Comparison of ENCODE assay signal across 21 cellular contexts in genomic region chr11:114847599-114847998, GRCh38.
DNase-seq lines count a peak whose midpoint lies in the region; TF ChIP-seq lines count a peak whose summit lies in the region.
"Had no signal": no experiment of that assay in that cellular context is flagged by ENCODE, and none has a peak within 500 bp of the region (broad histone marks: within the 10 kb centered on the region; RNA-seq: fewer than 3 reads in every experiment).

No MANE protein-coding gene starts in this region.

- no peak for TF ChIP-seq CTCF in neural cell (IDR thresholded peaks at IDR 0.05; ENCODE audit: poor library complexity, severe bottlenecking)

- no peaks in the 10 kb centered on the region for H3K79me2 ChIP-seq in neural cell (replicated peaks; ENCODE audit: insufficient read depth, low read length)

- H3K27me3 Mint-ChIP-seq in activated T-cell treated with anti-CD3 and anti-CD28 coated beads, Interleukin-2, amount 50 U/mL, for 24 hours: peaks cover 4% of the 10 kb centered on the region

- H4K20me1 ChIP-seq in neural cell (ENCODE audit: insufficient read depth): no peaks in the 10 kb centered on the region

- no peaks in the 10 kb centered on the region for H3K9me3 Mint-ChIP-seq in activated T-cell treated with anti-CD3 and anti-CD28 coated beads, Interleukin-2, amount 50 U/mL, for 24 hours
- H3K9me3 Mint-ChIP-seq: mesothelial cell of epicardium; natural killer cell treated with Interleukin-12 subunit alpha and Interleukin-12 subunit beta and Interleukin-15 and Interleukin-18, amount 100 ng/mL, for 72 hours had no signal

- H3K9ac ChIP-seq in neural cell (ENCODE audit: low read length): peak overlapping the region; percentile 40

- DNase-seq in DMS 273 treated with DMSO at 0.1 percent for 48 hours (lab: John Stamatoyannopoulos, UW) (peak; percentile 37), DMS 273 (lab: John Stamatoyannopoulos, UW; ENCODE audit: unreplicated experiment) (no peak), NCI-H187 (lab: John Stamatoyannopoulos, UW) (peak; percentile 62 to 79), NCI-H69 (lab: John Stamatoyannopoulos, UW) (peak; percentile 38), DMS153 treated with DMSO at 0.1 percent for 48 hours (lab: John Stamatoyannopoulos, UW; ENCODE audit: unreplicated experiment) (no peak)
- DNase-seq in activated naive CD4-positive, alpha-beta T cell treated with Interleukin-2 at 50 U/mL for 16 hours: no peak
- no peak for DNase-seq in activated T-cell treated with anti-CD3 and anti-CD28 coated beads, Interleukin-2, amount 50 U/mL, for 24 hours
- DNase-seq: amniotic stem cell, Calu3, caudate nucleus, dorsolateral prefrontal cortex, erythroblast, gastrocnemius medialis, upper lobe of left lung had no signal

- H3K27me3 ChIP-seq in neural cell (ENCODE audit: insufficient read depth, low read depth, low read length): no peaks in the 10 kb centered on the region
- H3K27me3 ChIP-seq: gastrocnemius medialis, upper lobe of left lung had no signal

- no peak overlapping the region for H3K4me3 Mint-ChIP-seq in activated T-cell treated with anti-CD3 and anti-CD28 coated beads, Interleukin-2, amount 50 U/mL, for 24 hours
- H3K4me3 Mint-ChIP-seq: B cell; mesothelial cell of epicardium; natural killer cell treated with Interleukin-12 subunit alpha and Interleukin-12 subunit beta and Interleukin-15 and Interleukin-18, amount 100 ng/mL, for 72 hours had no signal

- H3K9me2 ChIP-seq in neural cell (ENCODE audit: insufficient read depth, low read length): no peaks in the 10 kb centered on the region

- no peak overlapping the region for H3K27ac Mint-ChIP-seq in activated T-cell treated with anti-CD3 and anti-CD28 coated beads, Interleukin-2, amount 50 U/mL, for 24 hours
- H3K27ac Mint-ChIP-seq: B cell; mesothelial cell of epicardium; natural killer cell treated with Interleukin-12 subunit alpha and Interleukin-12 subunit beta and Interleukin-15 and Interleukin-18, amount 100 ng/mL, for 72 hours had no signal

- no peaks in the 10 kb centered on the region for H3K9me3 ChIP-seq in neural cell (ENCODE audit: low read length)
- H3K9me3 ChIP-seq: gastrocnemius medialis, prostate gland, upper lobe of left lung had no signal

- H3K4me1 Mint-ChIP-seq in activated T-cell treated with anti-CD3 and anti-CD28 coated beads, Interleukin-2, amount 50 U/mL, for 24 hours (ENCODE audit: low read depth): no peaks in the 10 kb centered on the region
- H3K4me1 Mint-ChIP-seq: B cell had no signal

- peak overlapping the region; percentile 63 for H3K27ac ChIP-seq in neural cell (ENCODE audit: low read length)
- H3K27ac ChIP-seq: 22Rv1, gastrocnemius medialis, prostate gland, skin epidermis, upper lobe of left lung had no signal

- peak overlapping the region; percentile 47 for H3K4me3 ChIP-seq in neural cell (ENCODE audit: low read length)
- H3K4me3 ChIP-seq: dorsolateral prefrontal cortex, gastrocnemius medialis, prostate gland, skin epidermis, upper lobe of left lung had no signal

- peak; percentile 65 for TF ChIP-seq EP300 in neural cell (conservative IDR thresholded peaks at IDR 0.05; ENCODE audit: poor library complexity, severe bottlenecking)

- no peak overlapping the region for H2AFZ ChIP-seq in neural cell (ENCODE audit: low read depth, low read length)

- peak overlapping the region; percentile 24 for H3K4me2 ChIP-seq in neural cell (ENCODE audit: low read length)

- H3K36me3 Mint-ChIP-seq in activated T-cell treated with anti-CD3 and anti-CD28 coated beads, Interleukin-2, amount 50 U/mL, for 24 hours (ENCODE audit: low read depth): no peaks in the 10 kb centered on the region
- H3K36me3 Mint-ChIP-seq: mesothelial cell of epicardium; natural killer cell treated with Interleukin-12 subunit alpha and Interleukin-12 subunit beta and Interleukin-15 and Interleukin-18, amount 100 ng/mL, for 72 hours had no signal

- no peak for TF ChIP-seq RAD21 in neural cell (conservative IDR thresholded peaks at IDR 0.05)

- H3K36me3 ChIP-seq in neural cell (ENCODE audit: insufficient read depth, low read length): no peaks in the 10 kb centered on the region
- H3K36me3 ChIP-seq: gastrocnemius medialis, prostate gland, upper lobe of left lung had no signal

- no peaks in the 10 kb centered on the region for H3F3A ChIP-seq in neural cell (ENCODE audit: insufficient read depth, low read length, poor library complexity, severe bottlenecking)

TF ChIP-seq in neural cell, 6 proteins besides CTCF, POLR2A, EP300 and RAD21:
- peak; percentile 23 for TF ChIP-seq REST (IDR thresholded peaks at IDR 0.05; ENCODE audit: borderline replicate concordance)
- TF ChIP-seq TAF1 (IDR thresholded peaks at IDR 0.05; ENCODE audit: low read depth): no peak
- TF ChIP-seq POLR2AphosphoS5 (IDR thresholded peaks at IDR 0.05): peak; percentile 22
- TF ChIP-seq EZH2 (IDR thresholded peaks at IDR 0.05; ENCODE audit: borderline replicate concordance, insufficient read depth, low read length, poor library complexity, severe bottlenecking): no peak
- TF ChIP-seq MXI1 (conservative IDR thresholded peaks at IDR 0.05; ENCODE audit: poor library complexity, severe bottlenecking): no peak
- no peak for TF ChIP-seq SMC3 (conservative IDR thresholded peaks at IDR 0.05; ENCODE audit: poor library complexity)

Comparison
In these comparisons a context has a peak if more than half of its experiments do, and no peak if none do; other contexts are left out.
1. DNase-seq: peak in DMS 273 treated with DMSO at 0.1 percent for 48 hours (single experiment), NCI-H187 (2 of 2) and NCI-H69 (single experiment); none in DMS 273 (single experiment), activated naive CD4-positive, alpha-beta T cell treated with Interleukin-2 at 50 U/mL for 16 hours (single experiment), DMS153 treated with DMSO at 0.1 percent for 48 hours (single experiment) and activated T-cell treated with anti-CD3 and anti-CD28 coated beads, Interleukin-2, amount 50 U/mL, for 24 hours (single experiment).